In genomic region chr12:124709722-124710656, GRCh38 we compare ENCODE assay signal across 1 cellular context.
TF ChIP-seq lines count a peak whose summit lies in the region.

No MANE protein-coding gene starts in this region.

TF ChIP-seq in H1, 55 proteins besides CTCF, POLR2A, EP300 and RAD21 (continued from another document):
- no peak for TF ChIP-seq RBBP5 (IDR thresholded peaks at IDR 0.05; ENCODE audit: borderline replicate concordance, low read depth, low read length)
